ENCODE assay signal across 6 cellular contexts in genomic region chr10:29223311-29223710, GRCh38.
"Had no signal": no experiment of that assay in that cellular context is flagged by ENCODE, and none has a peak within 500 bp of the region (broad histone marks: within the 10 kb centered on the region; RNA-seq: fewer than 3 reads in every experiment).

No MANE protein-coding gene starts in this region.

- DNase-seq: IMR-90, KBM-7, KG1 had no signal

- H3K27ac ChIP-seq: HL-60, KMS-11 had no signal

- H3K4me2 ChIP-seq: KMS-11 had no signal

- FAIRE-seq: K562 had no signal

- H3K4me3 ChIP-seq: K562 had no signal

- ATAC-seq: K562 had no signal

- H3K9ac ChIP-seq: KMS-11 had no signal
